Comparison of ENCODE assay signal across 9 cellular contexts in the genomic region with DNA sequence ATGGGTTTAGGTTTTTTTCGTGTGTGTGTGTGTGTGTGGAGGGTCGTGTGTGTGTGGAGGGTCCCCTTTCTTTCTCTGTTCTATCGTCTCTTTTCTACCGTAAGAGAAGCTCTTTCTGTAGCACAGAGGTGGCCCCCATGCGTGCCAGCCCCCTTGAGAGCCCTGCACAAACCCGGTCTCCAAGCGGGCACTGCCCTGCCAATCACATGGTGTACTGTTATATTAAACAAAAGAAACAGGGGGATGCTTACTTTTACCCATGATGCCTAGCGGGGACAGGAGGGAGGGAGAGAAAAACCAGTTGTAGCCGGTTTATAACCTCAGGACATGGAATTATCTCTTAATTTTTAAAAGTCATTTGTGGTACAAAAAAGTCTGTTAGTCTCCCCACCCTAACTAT. TPM values are rescaled to one million over a fixed set of nuclear protein-coding genes. Genes with fewer than 3 reads are reported as not detected.
DNase-seq lines count a peak whose midpoint lies in the region; ATAC-seq and TF ChIP-seq lines count a peak whose summit lies in the region.
"Had no signal": no experiment of that assay in that cellular context is flagged by ENCODE, and none has a peak within 500 bp of the region (broad histone marks: within the 10 kb centered on the region; RNA-seq: fewer than 3 reads in every experiment).

No MANE protein-coding gene starts in this region.

- ATAC-seq in Panc1 (peak; percentile 60; the same call in 1 of the 2 replicates), left ventricle myocardium superior (peak; percentile 16), HG02870 (IDR thresholded peaks at IDR 0.05; ENCODE audit: unreplicated experiment) (no peak), HG03025 (IDR thresholded peaks at IDR 0.05; ENCODE audit: low FRiP score, unreplicated experiment) (no peak)

- BruUV-seq in mammary epithelial cell (replicated peaks; lab: Mats Ljungman, UMichigan) = no TSS peak
- BruUV-seq in Panc1 (replicated peaks; lab: Mats Ljungman, UMichigan) = no TSS peak

- H3K79me2 ChIP-seq in mammary epithelial cell (ENCODE audit: insufficient read depth, low read length) = peaks cover 93% of the 10 kb centered on the region

- H3K4me3 ChIP-seq in mammary epithelial cell (replicated peaks in 1 of 3; ENCODE audit: insufficient read depth in 1 of 3, low read depth in 2 of 3, low read length in 3 of 3) (no peak overlapping the region), breast epithelium (peak overlapping the region in 1 of 3 donors; percentile 43), Panc1 (ENCODE audit: low read depth in 2 of 2, low read length in 2 of 2) (peak overlapping the region; percentile 17 to 29; a peak in 3 of 4 replicates), vagina (no peak overlapping the region)

- no peak overlapping the region for H2AFZ ChIP-seq in mammary epithelial cell (ENCODE audit: low read depth, low read length)

- intact Hi-C loops in mammary epithelial cell (cut with micrococcal nuclease) (no loop called here), breast epithelium (cut with DNase I; ENCODE audit: low total_unique reads) (no loop called here), Panc1 (cut with micrococcal nuclease; ENCODE audit: unreplicated experiment) (no loop called here), left ventricle myocardium superior (cut with micrococcal nuclease) (no loop called here), vagina (cut with DNase I) (no loop called here)

- peaks cover 22% of the 10 kb centered on the region for H3K4me1 ChIP-seq in mammary epithelial cell (ENCODE audit: insufficient read depth, low read length)
- peaks cover 0 to 6% of the 10 kb centered on the region in 2 donors for H3K4me1 ChIP-seq in breast epithelium
- peaks cover 23% of the 10 kb centered on the region for H3K4me1 ChIP-seq in Panc1 (ENCODE audit: control insufficient read depth, insufficient read depth, low read length)
- H3K4me1 ChIP-seq in vagina = peaks cover 34% of the 10 kb centered on the region

- in situ Hi-C loops in mammary epithelial cell (cut with MboI; ENCODE audit: low sequenced_read_pairs in 2 of 2) = no loop called here
- in situ Hi-C loops in Panc1 (cut with HindIII; ENCODE audit: low pct_unique_long_range_greater_than_20kb, low sequenced_read_pairs) = no loop called here

- H3K27me3 ChIP-seq in mammary epithelial cell (ENCODE audit: insufficient read depth, low read length) (no peaks in the 10 kb centered on the region), breast epithelium (no peaks in the 10 kb centered on the region), Panc1 (ENCODE audit: control insufficient read depth, insufficient read depth, low read length) (no peaks in the 10 kb centered on the region), vagina (no peaks in the 10 kb centered on the region)

- peaks cover 2% of the 10 kb centered on the region for H4K20me1 ChIP-seq in mammary epithelial cell (ENCODE audit: insufficient read depth, low read length)

- no peaks in the 10 kb centered on the region for H3K9me3 ChIP-seq in mammary epithelial cell (replicated peaks; ENCODE audit: insufficient read depth, low read length)
- H3K9me3 ChIP-seq in breast epithelium = no peaks in the 10 kb centered on the region
- H3K9me3 ChIP-seq in Panc1 (ENCODE audit: control insufficient read depth, insufficient read depth, low read depth, low read length) = no peaks in the 10 kb centered on the region
- H3K9me3 ChIP-seq in vagina = no peaks in the 10 kb centered on the region

- DNase-seq in mammary epithelial cell (no peak), breast epithelium (ENCODE audit: low spot score in 2 of 2) (no peak), Panc1 (ENCODE audit: low read depth, low spot score) (no peak), left ventricle myocardium superior (no peak), vagina (ENCODE audit: extremely low spot score in 2 of 2) (no peak), middle frontal gyrus (ENCODE audit: extremely low spot score, low spot score) (no peak)
- DNase-seq: activated B cell treated with CpG ODN at 0.5 μM for 24 hours had no signal

- no peak overlapping the region for H3K27ac ChIP-seq in mammary epithelial cell (ENCODE audit: insufficient read depth, low read depth, low read length)
- H3K27ac ChIP-seq in breast epithelium = peak overlapping the region in 1 of 2 donors; percentile 5
- H3K27ac ChIP-seq in Panc1 (ENCODE audit: low read length) = peak overlapping the region; percentile 49
- peak overlapping the region; percentile 39 for H3K27ac ChIP-seq in vagina

- POLR2A ChIA-PET in Panc1 (lab: Charles Lee) = interaction anchor here (0.5 to 0.7 kb wide), 3 partner anchors 12 to 163 kb away, joined by 3 to 8 read pairs (median 3); no protein-coding TSS in a partner anchor

- dilution Hi-C loops in mammary epithelial cell (cut with HindIII; ENCODE audit: low sequenced_read_pairs) = no loop called here

- peaks cover 1% of the 10 kb centered on the region for H3K36me3 ChIP-seq in mammary epithelial cell (ENCODE audit: insufficient read depth, low read length)
- no peaks in the 10 kb centered on the region for H3K36me3 ChIP-seq in breast epithelium
- no peaks in the 10 kb centered on the region for H3K36me3 ChIP-seq in Panc1 (ENCODE audit: control insufficient read depth, insufficient read depth, low read length)
- H3K36me3 ChIP-seq in vagina = no peaks in the 10 kb centered on the region

- no peak for TF ChIP-seq CTCF in mammary epithelial cell (conservative IDR thresholded peaks at IDR 0.05 in 1 of 2, IDR thresholded peaks at IDR 0.05 in 1 of 2; ENCODE audit: extremely low read depth in 1 of 2, insufficient read depth in 1 of 2, low read depth in 1 of 2, low read length in 2 of 2)
- TF ChIP-seq CTCF in breast epithelium (IDR thresholded peaks at IDR 0.05) = no peak
- no peak for TF ChIP-seq CTCF in Panc1 (IDR thresholded peaks at IDR 0.05)
- TF ChIP-seq CTCF in vagina (IDR thresholded peaks at IDR 0.05) = no peak

- TF ChIP-seq POLR2A in breast epithelium (IDR thresholded peaks at IDR 0.05) (no peak), vagina (IDR thresholded peaks at IDR 0.05) (no peak)

- WGBS in mammary epithelial cell (ENCODE audit: low coverage, missing lambda C conversion rate) = 22% methylated on average over 7 of the region's 9 CpGs

- peak overlapping the region; percentile 65 for H3K4me2 ChIP-seq in mammary epithelial cell (ENCODE audit: insufficient read depth, low read depth, low read length)

- CTCF ChIA-PET in mammary epithelial cell (lab: Charles Lee; ENCODE audit: low non-redundant PET) (no interaction called here), Panc1 (lab: Charles Lee) (no interaction called here)

- no peak overlapping the region for H3K9ac ChIP-seq in mammary epithelial cell (ENCODE audit: insufficient read depth, low read length)

RNA-seq across cellular contexts. Expression of a gene that starts 41.0 kb away (rescaled TPM):
- 10 to 100 TPM; 13.7 to 52.7 TPM for total RNA-seq in mammary epithelial cell
- 6.4 TPM for polyA plus RNA-seq in mammary epithelial cell
- 57.0 TPM for polyA minus RNA-seq in mammary epithelial cell
- total RNA-seq in breast epithelium = 10 to 100 TPM; 18.7 to 21.2 (median 20.0) TPM
- 47.2 TPM for total RNA-seq in Panc1 (2021; ENCODE audit: unreplicated experiment)
- polyA plus RNA-seq in Panc1 (2012; ENCODE audit: insufficient read length) = 10.9 TPM
- 34.6 TPM for total RNA-seq in left ventricle myocardium superior
- total RNA-seq in vagina = 24.1 TPM

Comparison
In these comparisons a context has a peak if more than half of its experiments do, and no peak if none do; other contexts are left out.
1. H3K4me3 ChIP-seq: peak in Panc1 (2 of 2); none in mammary epithelial cell (0 of 3) and vagina (0 of 2).
2. ATAC-seq: peak in Panc1 (single experiment) and left ventricle myocardium superior (single experiment); none in HG02870 (single experiment) and HG03025 (single experiment).